8 cellular contexts compared by ENCODE assay signal in the genomic region with DNA sequence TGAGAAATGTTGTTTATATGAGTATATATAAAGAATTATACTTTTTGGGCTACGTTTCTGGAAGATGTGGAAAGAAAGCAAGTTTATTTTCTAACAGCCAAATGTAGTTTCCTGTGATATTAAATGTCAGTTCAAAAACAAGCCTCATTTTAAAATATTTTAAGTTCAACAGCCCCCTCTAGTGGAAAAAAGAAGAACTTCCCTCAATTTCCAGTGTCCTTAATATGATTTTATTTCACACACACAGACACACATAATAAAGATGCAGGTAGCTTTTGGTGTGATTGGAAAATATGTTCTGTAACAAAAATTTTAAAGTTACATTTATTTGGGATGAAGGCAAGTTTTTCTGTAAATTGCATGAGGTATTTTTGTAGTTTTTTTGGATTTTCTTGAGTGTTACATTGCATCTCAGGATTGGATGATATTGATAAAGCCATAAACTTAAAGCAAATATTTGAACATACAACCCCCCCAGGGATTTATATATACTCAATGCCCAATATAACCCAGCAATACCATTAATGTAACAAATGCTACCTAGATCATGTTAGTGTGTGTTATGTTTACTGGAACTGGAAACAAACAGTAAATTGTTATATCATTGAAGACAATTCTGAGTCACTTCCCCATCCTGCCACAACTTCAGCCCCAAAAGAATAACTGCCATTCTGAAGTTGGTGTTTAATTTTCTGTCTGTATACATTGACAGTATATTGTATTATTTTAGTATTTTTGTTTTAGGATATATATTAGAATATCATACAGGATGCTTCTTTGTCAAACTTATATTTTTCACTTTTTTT.
DNase-seq lines count a peak whose midpoint lies in the region; ATAC-seq and TF ChIP-seq lines count a peak whose summit lies in the region.

No MANE protein-coding gene starts in this region.

- no peaks in the 10 kb centered on the region for H3K36me3 ChIP-seq in MM.1S (replicated peaks; ENCODE audit: insufficient read depth, low read length)

- TF ChIP-seq CTCF in GM12872 (IDR thresholded peaks at IDR 0.05; ENCODE audit: insufficient read depth, low read depth, low read length) (peak; percentile 45), MM.1S (IDR thresholded peaks at IDR 0.05; ENCODE audit: low read length) (peak; percentile 34)

- no peak overlapping the region for H3K4me3 Mint-ChIP-seq in activated T-cell treated with anti-CD3 and anti-CD28 coated beads, Interleukin-2, amount 50 U/mL, for 24 hours

- no peak overlapping the region for H3K9ac ChIP-seq in MM.1S (ENCODE audit: low read length)

- no peaks in the 10 kb centered on the region for H3K79me2 ChIP-seq in MM.1S (ENCODE audit: low read length)

- H3K9me3 Mint-ChIP-seq in activated T-cell treated with anti-CD3 and anti-CD28 coated beads, Interleukin-2, amount 50 U/mL, for 24 hours = no peaks in the 10 kb centered on the region

- no peaks in the 10 kb centered on the region for H3K9me3 ChIP-seq in MM.1S (replicated peaks; ENCODE audit: insufficient read depth, low read length)

- no peaks in the 10 kb centered on the region for H3K27me3 ChIP-seq in MM.1S (replicated peaks; ENCODE audit: insufficient read depth, low read length)

- H3K27ac ChIP-seq in MM.1S (ENCODE audit: low read length) = no peak overlapping the region

- H3K4me2 ChIP-seq in MM.1S (ENCODE audit: low read depth, low read length) = no peak overlapping the region

- H3K4me1 ChIP-seq in MM.1S (ENCODE audit: low read length) = no peaks in the 10 kb centered on the region

- H3K9me2 ChIP-seq in MM.1S (replicated peaks; ENCODE audit: insufficient read depth, low read length) = no peaks in the 10 kb centered on the region

- H3K4me3 ChIP-seq in MM.1S (ENCODE audit: low read length) = no peak overlapping the region

- peak; percentile 49 for DNase-seq in AG08395 (ENCODE audit: low spot score)
- DNase-seq in MM.1S = peak; percentile 40
- DNase-seq in SKM-1 treated with dmso at 0.1 percent for 144 hours (lab: John Stamatoyannopoulos, UW; ENCODE audit: unreplicated experiment) = peak; percentile 52
- peak; percentile 12 for DNase-seq in fibroblast of the conjunctiva (ENCODE audit: low read depth)
- DNase-seq in retina = peak; percentile 54
- no peak for DNase-seq in activated T-cell treated with anti-CD3 and anti-CD28 coated beads, Interleukin-2, amount 50 U/mL, for 24 hours

- no peak overlapping the region for H2AFZ ChIP-seq in MM.1S (ENCODE audit: low read length)

- no peaks in the 10 kb centered on the region for H3K36me3 Mint-ChIP-seq in activated T-cell treated with anti-CD3 and anti-CD28 coated beads, Interleukin-2, amount 50 U/mL, for 24 hours (ENCODE audit: low read depth)

- no peaks in the 10 kb centered on the region for H4K20me1 ChIP-seq in MM.1S (ENCODE audit: insufficient read depth, low read length)

- H3F3A ChIP-seq in MM.1S (ENCODE audit: insufficient read depth, low read length) = no peaks in the 10 kb centered on the region

- no peaks in the 10 kb centered on the region for H3K27me3 Mint-ChIP-seq in activated T-cell treated with anti-CD3 and anti-CD28 coated beads, Interleukin-2, amount 50 U/mL, for 24 hours

- H3K27ac Mint-ChIP-seq in activated T-cell treated with anti-CD3 and anti-CD28 coated beads, Interleukin-2, amount 50 U/mL, for 24 hours = no peak overlapping the region

- ATAC-seq in activated CD4-positive, CD25-positive, alpha-beta regulatory T cell treated with anti-CD3 and anti-CD28 coated beads, Interleukin-2, amount 50 U/mL, for 24 hours = no peak

- peaks cover 6% of the 10 kb centered on the region for H3K4me1 Mint-ChIP-seq in activated T-cell treated with anti-CD3 and anti-CD28 coated beads, Interleukin-2, amount 50 U/mL, for 24 hours (ENCODE audit: low read depth)
